Comparison of ENCODE assay signal across 1 cellular context in genomic region chr17:67245073-67245693, GRCh38.
TF ChIP-seq lines count a peak whose summit lies in the region.

A gene with protein sequence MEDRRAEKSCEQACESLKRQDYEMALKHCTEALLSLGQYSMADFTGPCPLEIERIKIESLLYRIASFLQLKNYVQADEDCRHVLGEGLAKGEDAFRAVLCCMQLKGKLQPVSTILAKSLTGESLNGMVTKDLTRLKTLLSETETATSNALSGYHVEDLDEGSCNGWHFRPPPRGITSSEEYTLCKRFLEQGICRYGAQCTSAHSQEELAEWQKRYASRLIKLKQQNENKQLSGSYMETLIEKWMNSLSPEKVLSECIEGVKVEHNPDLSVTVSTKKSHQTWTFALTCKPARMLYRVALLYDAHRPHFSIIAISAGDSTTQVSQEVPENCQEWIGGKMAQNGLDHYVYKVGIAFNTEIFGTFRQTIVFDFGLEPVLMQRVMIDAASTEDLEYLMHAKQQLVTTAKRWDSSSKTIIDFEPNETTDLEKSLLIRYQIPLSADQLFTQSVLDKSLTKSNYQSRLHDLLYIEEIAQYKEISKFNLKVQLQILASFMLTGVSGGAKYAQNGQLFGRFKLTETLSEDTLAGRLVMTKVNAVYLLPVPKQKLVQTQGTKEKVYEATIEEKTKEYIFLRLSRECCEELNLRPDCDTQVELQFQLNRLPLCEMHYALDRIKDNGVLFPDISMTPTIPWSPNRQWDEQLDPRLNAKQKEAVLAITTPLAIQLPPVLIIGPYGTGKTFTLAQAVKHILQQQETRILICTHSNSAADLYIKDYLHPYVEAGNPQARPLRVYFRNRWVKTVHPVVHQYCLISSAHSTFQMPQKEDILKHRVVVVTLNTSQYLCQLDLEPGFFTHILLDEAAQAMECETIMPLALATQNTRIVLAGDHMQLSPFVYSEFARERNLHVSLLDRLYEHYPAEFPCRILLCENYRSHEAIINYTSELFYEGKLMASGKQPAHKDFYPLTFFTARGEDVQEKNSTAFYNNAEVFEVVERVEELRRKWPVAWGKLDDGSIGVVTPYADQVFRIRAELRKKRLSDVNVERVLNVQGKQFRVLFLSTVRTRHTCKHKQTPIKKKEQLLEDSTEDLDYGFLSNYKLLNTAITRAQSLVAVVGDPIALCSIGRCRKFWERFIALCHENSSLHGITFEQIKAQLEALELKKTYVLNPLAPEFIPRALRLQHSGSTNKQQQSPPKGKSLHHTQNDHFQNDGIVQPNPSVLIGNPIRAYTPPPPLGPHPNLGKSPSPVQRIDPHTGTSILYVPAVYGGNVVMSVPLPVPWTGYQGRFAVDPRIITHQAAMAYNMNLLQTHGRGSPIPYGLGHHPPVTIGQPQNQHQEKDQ (N-terminal part only) (minus strand): TSS chr17:67245196. CDS start chr17:67218804, 26,392 bp downstream.

TF ChIP-seq in HepG2, 621 proteins besides CTCF, POLR2A, EP300 and RAD21 (continued from another document and continues in another):
- TF ChIP-seq HDAC6 (IDR thresholded peaks at IDR 0.05; ENCODE audit: low read depth, low read length) (0 out of 2 replicates have a peak, but pooled peaks have one; percentile 44), ZNF790 (CRISPR knock-in tag; IDR thresholded peaks at IDR 0.05; ENCODE audit: borderline replicate concordance) (no peak; the same call in 1 of the 2 replicates), TBP (CRISPR knock-in tag; IDR thresholded peaks at IDR 0.05) (no peak), HIVEP1 (CRISPR knock-in tag; IDR thresholded peaks at IDR 0.05) (peak; percentile 59), MXI1 (IDR thresholded peaks at IDR 0.05; ENCODE audit: borderline replicate concordance, low read depth, low read length) (no peak; the same call in 2 of the 3 replicates), PTBP1 (IDR thresholded peaks at IDR 0.05; ENCODE audit: low read depth, low read length, poor library complexity, severe bottlenecking) (no peak), YY1 (IDR thresholded peaks at IDR 0.05; ENCODE audit: insufficient read depth, insufficient replicate concordance, low read depth, low read length) (peak; percentile 93), RFX1 (IDR thresholded peaks at IDR 0.05) (no peak), ZNF891 (CRISPR knock-in tag; IDR thresholded peaks at IDR 0.05) (peak; percentile 67; the same call in 1 of the 2 replicates), ZNF777 (CRISPR knock-in tag; IDR thresholded peaks at IDR 0.05) (no peak; the same call in none of the 2 replicates), ERF (CRISPR knock-in tag; IDR thresholded peaks at IDR 0.05) (peak; percentile 46; the same call in 1 of the 2 replicates), ZNF260 (CRISPR knock-in tag; IDR thresholded peaks at IDR 0.05; ENCODE audit: borderline replicate concordance, low read depth) (no peak), KAT7 (CRISPR knock-in tag; IDR thresholded peaks at IDR 0.05; ENCODE audit: borderline replicate concordance) (no peak; the same call in 1 of the 2 replicates), PAX8 (CRISPR knock-in tag; IDR thresholded peaks at IDR 0.05; ENCODE audit: borderline replicate concordance) (no peak), TOE1 (CRISPR knock-in tag; IDR thresholded peaks at IDR 0.05) (peak; percentile 63), GMEB1 (CRISPR knock-in tag; IDR thresholded peaks at IDR 0.05; ENCODE audit: borderline replicate concordance) (peak; percentile 43; the same call in 1 of the 2 replicates), MTA3 (CRISPR knock-in tag; IDR thresholded peaks at IDR 0.05) (no peak; the same call in 1 of the 2 replicates), ZNF274 (CRISPR knock-in tag; IDR thresholded peaks at IDR 0.05) (peak; percentile 64; the same call in 1 of the 2 replicates), NONO (IDR thresholded peaks at IDR 0.05) (no peak), NONO (CRISPR knock-in tag; conservative IDR thresholded peaks at IDR 0.05) (peak; percentile 48; the same call in 1 of the 2 replicates), RFXAP (CRISPR knock-in tag; IDR thresholded peaks at IDR 0.05; ENCODE audit: borderline replicate concordance) (no peak), SRY (CRISPR knock-in tag; IDR thresholded peaks at IDR 0.05) (peak; percentile 14; the same call in 1 of the 2 replicates), CEBPB (IDR thresholded peaks at IDR 0.05; ENCODE audit: borderline replicate concordance, low read depth, low read length) (no peak), ZNF543 (CRISPR knock-in tag; IDR thresholded peaks at IDR 0.05) (peak; percentile 16; the same call in 1 of the 2 replicates), BATF2 (CRISPR knock-in tag; IDR thresholded peaks at IDR 0.05) (no peak), ZNF605 (CRISPR knock-in tag; IDR thresholded peaks at IDR 0.05) (peak; percentile 40; the same call in 1 of the 2 replicates), AKNA (CRISPR knock-in tag; IDR thresholded peaks at IDR 0.05; ENCODE audit: borderline replicate concordance) (no peak), HDAC2 (CRISPR knock-in tag; IDR thresholded peaks at IDR 0.05) (no peak), GABPA (IDR thresholded peaks at IDR 0.05; ENCODE audit: low read depth, low read length) (no peak), GABPA (CRISPR knock-in tag; IDR thresholded peaks at IDR 0.05; ENCODE audit: low read depth) (peak; percentile 25; the same call in 1 of the 2 replicates)
- TF ChIP-seq, protein P1, sequence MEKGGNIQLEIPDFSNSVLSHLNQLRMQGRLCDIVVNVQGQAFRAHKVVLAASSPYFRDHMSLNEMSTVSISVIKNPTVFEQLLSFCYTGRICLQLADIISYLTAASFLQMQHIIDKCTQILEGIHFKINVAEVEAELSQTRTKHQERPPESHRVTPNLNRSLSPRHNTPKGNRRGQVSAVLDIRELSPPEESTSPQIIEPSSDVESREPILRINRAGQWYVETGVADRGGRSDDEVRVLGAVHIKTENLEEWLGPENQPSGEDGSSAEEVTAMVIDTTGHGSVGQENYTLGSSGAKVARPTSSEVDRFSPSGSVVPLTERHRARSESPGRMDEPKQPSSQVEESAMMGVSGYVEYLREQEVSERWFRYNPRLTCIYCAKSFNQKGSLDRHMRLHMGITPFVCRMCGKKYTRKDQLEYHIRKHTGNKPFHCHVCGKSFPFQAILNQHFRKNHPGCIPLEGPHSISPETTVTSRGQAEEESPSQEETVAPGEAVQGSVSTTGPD (CRISPR knock-in tag; IDR thresholded peaks at IDR 0.05): no peak
- TF ChIP-seq, protein P2, sequence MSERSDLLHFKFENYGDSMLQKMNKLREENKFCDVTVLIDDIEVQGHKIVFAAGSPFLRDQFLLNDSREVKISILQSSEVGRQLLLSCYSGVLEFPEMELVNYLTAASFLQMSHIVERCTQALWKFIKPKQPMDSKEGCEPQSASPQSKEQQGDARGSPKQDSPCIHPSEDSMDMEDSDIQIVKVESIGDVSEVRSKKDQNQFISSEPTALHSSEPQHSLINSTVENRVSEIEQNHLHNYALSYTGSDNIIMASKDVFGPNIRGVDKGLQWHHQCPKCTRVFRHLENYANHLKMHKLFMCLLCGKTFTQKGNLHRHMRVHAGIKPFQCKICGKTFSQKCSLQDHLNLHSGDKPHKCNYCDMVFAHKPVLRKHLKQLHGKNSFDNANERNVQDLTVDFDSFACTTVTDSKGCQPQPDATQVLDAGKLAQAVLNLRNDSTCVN (CRISPR knock-in tag; IDR thresholded peaks at IDR 0.05; ENCODE audit: borderline replicate concordance): no peak
- TF ChIP-seq, protein P3, sequence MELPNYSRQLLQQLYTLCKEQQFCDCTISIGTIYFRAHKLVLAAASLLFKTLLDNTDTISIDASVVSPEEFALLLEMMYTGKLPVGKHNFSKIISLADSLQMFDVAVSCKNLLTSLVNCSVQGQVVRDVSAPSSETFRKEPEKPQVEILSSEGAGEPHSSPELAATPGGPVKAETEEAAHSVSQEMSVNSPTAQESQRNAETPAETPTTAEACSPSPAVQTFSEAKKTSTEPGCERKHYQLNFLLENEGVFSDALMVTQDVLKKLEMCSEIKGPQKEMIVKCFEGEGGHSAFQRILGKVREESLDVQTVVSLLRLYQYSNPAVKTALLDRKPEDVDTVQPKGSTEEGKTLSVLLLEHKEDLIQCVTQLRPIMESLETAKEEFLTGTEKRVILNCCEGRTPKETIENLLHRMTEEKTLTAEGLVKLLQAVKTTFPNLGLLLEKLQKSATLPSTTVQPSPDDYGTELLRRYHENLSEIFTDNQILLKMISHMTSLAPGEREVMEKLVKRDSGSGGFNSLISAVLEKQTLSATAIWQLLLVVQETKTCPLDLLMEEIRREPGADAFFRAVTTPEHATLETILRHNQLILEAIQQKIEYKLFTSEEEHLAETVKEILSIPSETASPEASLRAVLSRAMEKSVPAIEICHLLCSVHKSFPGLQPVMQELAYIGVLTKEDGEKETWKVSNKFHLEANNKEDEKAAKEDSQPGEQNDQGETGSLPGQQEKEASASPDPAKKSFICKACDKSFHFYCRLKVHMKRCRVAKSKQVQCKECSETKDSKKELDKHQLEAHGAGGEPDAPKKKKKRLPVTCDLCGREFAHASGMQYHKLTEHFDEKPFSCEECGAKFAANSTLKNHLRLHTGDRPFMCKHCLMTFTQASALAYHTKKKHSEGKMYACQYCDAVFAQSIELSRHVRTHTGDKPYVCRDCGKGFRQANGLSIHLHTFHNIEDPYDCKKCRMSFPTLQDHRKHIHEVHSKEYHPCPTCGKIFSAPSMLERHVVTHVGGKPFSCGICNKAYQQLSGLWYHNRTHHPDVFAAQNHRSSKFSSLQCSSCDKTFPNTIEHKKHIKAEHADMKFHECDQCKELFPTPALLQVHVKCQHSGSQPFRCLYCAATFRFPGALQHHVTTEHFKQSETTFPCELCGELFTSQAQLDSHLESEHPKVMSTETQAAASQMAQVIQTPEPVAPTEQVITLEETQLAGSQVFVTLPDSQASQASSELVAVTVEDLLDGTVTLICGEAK (IDR thresholded peaks at IDR 0.05): no peak
- TF ChIP-seq, protein P3 (CRISPR knock-in tag; IDR thresholded peaks at IDR 0.05): peak; percentile 55
